ENCODE assay signal across 8 cellular contexts in the genomic region with DNA sequence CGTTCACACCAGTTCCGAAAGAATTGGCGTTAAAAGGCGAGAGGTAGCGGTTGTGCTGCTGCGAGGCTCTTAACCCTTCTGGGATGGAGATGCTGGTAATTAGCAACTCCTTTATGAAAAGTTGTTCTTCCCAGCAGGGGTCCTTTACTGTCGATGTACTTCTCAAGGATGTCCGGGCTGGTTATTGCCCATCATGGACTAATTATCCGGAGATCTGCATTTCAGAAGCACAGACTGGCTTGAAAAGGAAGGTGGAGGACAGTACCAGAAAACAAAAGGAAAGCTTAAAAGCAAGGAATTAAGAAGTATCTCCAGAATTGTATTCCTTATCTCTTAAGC. TPM values are rescaled to one million over a fixed set of nuclear protein-coding genes. Genes with fewer than 3 reads are reported as not detected.
DNase-seq lines count a peak whose midpoint lies in the region; ATAC-seq and TF ChIP-seq lines count a peak whose summit lies in the region.

No MANE protein-coding gene starts in this region.

- H3K4me3 ChIP-seq in astrocyte of the spinal cord (ENCODE audit: low read depth, low read length) = peak overlapping the region; percentile 43
- H3K4me3 ChIP-seq in mesendoderm (ENCODE audit: low read length) = peak overlapping the region; percentile 39

- peaks cover 3% of the 10 kb centered on the region for H3K4me1 ChIP-seq in mesendoderm (ENCODE audit: control insufficient read depth, low read depth, low read length)

- H2BK5ac ChIP-seq in mesendoderm (ENCODE audit: low read length) = no peak overlapping the region

- no CpG with 5 or more reads among the region's 9 CpGs for WGBS in mesendoderm (ENCODE audit: extremely low coverage, insufficient coverage, low lambda C conversion rate)

- no peak overlapping the region for H2AK5ac ChIP-seq in mesendoderm (ENCODE audit: low read length)

- H2BK120ac ChIP-seq in mesendoderm (ENCODE audit: low read depth, low read length) = no peak overlapping the region

- H3K4me2 ChIP-seq in mesendoderm (ENCODE audit: low read length) = peak overlapping the region; percentile 94

- H3K79me1 ChIP-seq in mesendoderm (ENCODE audit: low read length) = no peaks in the 10 kb centered on the region

- TF ChIP-seq CTCF in astrocyte of the spinal cord (IDR thresholded peaks at IDR 0.05; ENCODE audit: low read depth, low read length) = no peak

- H3K36me3 ChIP-seq in mesendoderm (ENCODE audit: control insufficient read depth, insufficient read depth, low read length) = no peaks in the 10 kb centered on the region

- peak overlapping the region; percentile 73 for H3K9ac ChIP-seq in mesendoderm (ENCODE audit: low read length)

- peaks cover 17% of the 10 kb centered on the region for H3K36me3 Mint-ChIP-seq in stimulated activated naive CD8-positive, alpha-beta T cell treated with anti-CD3 and anti-CD28 coated beads, Interleukin-15, Interleukin-2, amounts not matched to agents 100 ng/mL and 50 ng/mL, for 24 hours (ENCODE audit: low read depth)

- in situ Hi-C loops in astrocyte of the spinal cord (cut with HindIII; ENCODE audit: low sequenced_read_pairs) = no loop called here

- no peak overlapping the region for H3K23ac ChIP-seq in mesendoderm (ENCODE audit: low read length)

- no peak overlapping the region for H2BK15ac ChIP-seq in mesendoderm (replicated peaks; ENCODE audit: low read depth)

- peak overlapping the region; percentile 86 for H3K4me3 Mint-ChIP-seq in stimulated activated naive CD8-positive, alpha-beta T cell treated with anti-CD3 and anti-CD28 coated beads, Interleukin-15, Interleukin-2, amounts not matched to agents 100 ng/mL and 50 ng/mL, for 24 hours

- H3K27me3 ChIP-seq in mesendoderm (ENCODE audit: insufficient read depth, low read length, poor library complexity) = peaks cover 2% of the 10 kb centered on the region

- H3K27ac ChIP-seq in mesendoderm (ENCODE audit: low read depth, low read length) = no peak overlapping the region

- H3K4ac ChIP-seq in mesendoderm (ENCODE audit: low read depth, low read length) = no peak overlapping the region

- ATAC-seq in stimulated activated naive CD8-positive, alpha-beta T cell treated with anti-CD3 and anti-CD28 coated beads, Interleukin-15, Interleukin-2, amounts not matched to agents 100 U/mL and 50 U/mL, for 24 hours = no peak
- no peak for ATAC-seq in GM18517 (IDR thresholded peaks at IDR 0.05; ENCODE audit: unreplicated experiment)
- ATAC-seq in HG03520 (IDR thresholded peaks at IDR 0.05; ENCODE audit: unreplicated experiment) = no peak
- ATAC-seq in GM21367 (IDR thresholded peaks at IDR 0.05; ENCODE audit: unreplicated experiment) = no peak

- peak overlapping the region; percentile 79 for H3K27ac Mint-ChIP-seq in stimulated activated naive CD8-positive, alpha-beta T cell treated with anti-CD3 and anti-CD28 coated beads, Interleukin-15, Interleukin-2, amounts not matched to agents 100 ng/mL and 50 ng/mL, for 24 hours

- H3K27me3 Mint-ChIP-seq in stimulated activated naive CD8-positive, alpha-beta T cell treated with anti-CD3 and anti-CD28 coated beads, Interleukin-15, Interleukin-2, amounts not matched to agents 100 ng/mL and 50 ng/mL, for 24 hours = peaks cover 53% of the 10 kb centered on the region

- H3K56ac ChIP-seq in mesendoderm (ENCODE audit: low read length) = peak overlapping the region; percentile 81

- peaks cover 10% of the 10 kb centered on the region for H3K79me2 ChIP-seq in mesendoderm (ENCODE audit: control insufficient read depth, insufficient read depth, low read length)

- H3K4me1 Mint-ChIP-seq in stimulated activated naive CD8-positive, alpha-beta T cell treated with anti-CD3 and anti-CD28 coated beads, Interleukin-15, Interleukin-2, amounts not matched to agents 100 ng/mL and 50 ng/mL, for 24 hours (ENCODE audit: low read depth) = peaks cover 21% of the 10 kb centered on the region

- no peak overlapping the region for H4K5ac ChIP-seq in mesendoderm (ENCODE audit: low read length)

- no peak overlapping the region for H3K18ac ChIP-seq in mesendoderm (ENCODE audit: low read length)

- H4K8ac ChIP-seq in mesendoderm (ENCODE audit: low read depth, low read length) = no peak overlapping the region

- no peaks in the 10 kb centered on the region for H3K9me3 Mint-ChIP-seq in stimulated activated naive CD8-positive, alpha-beta T cell treated with anti-CD3 and anti-CD28 coated beads, Interleukin-15, Interleukin-2, amounts not matched to agents 100 ng/mL and 50 ng/mL, for 24 hours

- no peak for DNase-seq in stimulated activated naive CD8-positive, alpha-beta T cell treated with anti-CD3 and anti-CD28 coated beads, Interleukin-15, Interleukin-2, amounts not matched to agents 100 U/mL and 50 U/mL, for 24 hours
- DNase-seq in astrocyte of the spinal cord (ENCODE audit: low read depth, low spot score) (no peak), mesendoderm (peak; percentile 52), putamen (ENCODE audit: low spot score) (no peak)

RNA-seq across cellular contexts. Expression of a gene that starts 1.4 kb away (rescaled TPM):
- 73.7 TPM for polyA plus RNA-seq in mesendoderm (2013, experiment 1 of 2)
- polyA plus RNA-seq in mesendoderm (2013, experiment 2 of 2) = 75.7 TPM
